23 cellular contexts compared by ENCODE assay signal in the genomic region with DNA sequence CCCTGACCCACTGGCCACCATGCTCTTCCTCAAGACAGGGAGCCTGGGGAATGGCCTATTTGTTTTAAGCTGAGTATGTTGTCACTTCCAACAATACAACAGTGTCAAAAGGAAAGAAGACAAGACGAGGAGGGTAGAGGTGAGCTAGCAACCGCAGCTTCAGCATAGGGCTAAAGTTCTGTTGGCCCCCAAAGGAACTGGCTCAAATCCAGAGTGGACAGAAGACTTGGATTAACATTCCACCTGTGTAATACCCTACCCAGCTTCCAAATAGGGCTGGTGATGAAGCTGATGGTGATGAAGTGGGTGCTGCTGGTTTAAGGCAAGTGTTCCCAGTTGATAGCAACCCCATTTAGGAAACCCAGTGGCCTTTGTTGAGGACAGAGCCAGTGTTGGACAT. TPM values are rescaled to one million over a fixed set of nuclear protein-coding genes. Genes with fewer than 3 reads are reported as not detected.
A peak's percentile ranks its signal among the peaks of the same experiment; 100 is the strongest.
DNase-seq lines count a peak whose midpoint lies in the region; ATAC-seq, FAIRE-seq and TF ChIP-seq lines count a peak whose summit lies in the region.
"Had no signal": no experiment of that assay in that cellular context is flagged by ENCODE, and none has a peak within 500 bp of the region (broad histone marks: within the 10 kb centered on the region; RNA-seq: fewer than 3 reads in every experiment).

No MANE protein-coding gene starts in this region.

- no peaks in the 10 kb centered on the region for H3K4me1 Mint-ChIP-seq in Calu3 (ENCODE audit: low read depth, unreplicated experiment)
- H3K4me1 Mint-ChIP-seq: CD4-positive, CD25-positive, alpha-beta regulatory T cell had no signal

- H3K9me3 ChIP-seq in SJCRH30 (replicated peaks), result no peaks in the 10 kb centered on the region
- H3K9me3 ChIP-seq: BE2C, BLaER1 had no signal

- H3K27ac Mint-ChIP-seq in Calu3 (ENCODE audit: unreplicated experiment), result no peak overlapping the region
- H3K27ac Mint-ChIP-seq: CD14-positive monocyte; CD4-positive, alpha-beta memory T cell; CD4-positive, CD25-positive, alpha-beta regulatory T cell; CD8-positive, alpha-beta memory T cell had no signal

- FAIRE-seq in bronchial epithelial cell (lab: Jason Lieb, UNC), result peak; percentile 85
- FAIRE-seq: A204.1, D721Med, G401.6, GM12891, GM19239 had no signal

- H3K27me3 Mint-ChIP-seq in Calu3 (ENCODE audit: unreplicated experiment), result peaks cover 28% of the 10 kb centered on the region
- H3K27me3 Mint-ChIP-seq: CD4-positive, CD25-positive, alpha-beta regulatory T cell had no signal

- BruUV-seq in Calu3 (replicated peaks; lab: Mats Ljungman, UMichigan), result no TSS peak

- CTCF ChIA-PET in Calu3 (lab: Charles Lee), result no interaction called here

- peak; percentile 56 for ATAC-seq in left lobe of liver

- H3K36me3 Mint-ChIP-seq in Calu3 (ENCODE audit: insufficient read depth, unreplicated experiment), result no peaks in the 10 kb centered on the region
- H3K36me3 Mint-ChIP-seq: CD14-positive monocyte; CD4-positive, alpha-beta memory T cell; CD4-positive, CD25-positive, alpha-beta regulatory T cell; CD8-positive, alpha-beta memory T cell had no signal

- H3K36me3 ChIP-seq in bronchial epithelial cell (ENCODE audit: control insufficient read depth, insufficient read depth, low read length), result no peaks in the 10 kb centered on the region
- no peaks in the 10 kb centered on the region for H3K36me3 ChIP-seq in SJCRH30
- H3K36me3 ChIP-seq: BE2C, BLaER1 had no signal

- no peaks in the 10 kb centered on the region for H3K4me1 ChIP-seq in SJCRH30
- H3K4me1 ChIP-seq: BE2C, BLaER1 had no signal

- no peaks in the 10 kb centered on the region for H3K9me3 Mint-ChIP-seq in Calu3 (ENCODE audit: low read depth, unreplicated experiment)
- H3K9me3 Mint-ChIP-seq: CD4-positive, CD25-positive, alpha-beta regulatory T cell; CD8-positive, alpha-beta memory T cell had no signal

- no peak for DNase-seq in bronchial epithelial cell (ENCODE audit: low read depth)
- peak; percentile 50 for DNase-seq in left lobe of liver (ENCODE audit: low spot score)
- no peak for DNase-seq in SJCRH30
- DNase-seq in globus pallidus (ENCODE audit: low spot score), result no peak
- DNase-seq in Calu3, result no peak
- DNase-seq: 8988T; ACHN; BE2C; C1 segment of cervical spinal cord; CD4-positive, alpha-beta memory T cell; CD4-positive, CD25-positive, alpha-beta regulatory T cell; CD8-positive, alpha-beta memory T cell; COR-L47; DMS79 treated with DMSO at 0.1 percent for 48 hours; GF-D8 had no signal

- no peak overlapping the region for H3K4me3 ChIP-seq in bronchial epithelial cell (ENCODE audit: low read depth, low read length)
- no peak overlapping the region for H3K4me3 ChIP-seq in SJCRH30
- H3K4me3 ChIP-seq: BLaER1 had no signal

- intact Hi-C loops in Calu3 (cut with micrococcal nuclease; ENCODE audit: unreplicated experiment), result no loop called here

- no peak overlapping the region for H3K27ac ChIP-seq in SJCRH30
- H3K27ac ChIP-seq: BLaER1 had no signal

- TF ChIP-seq CTCF in bronchial epithelial cell (IDR thresholded peaks at IDR 0.05; ENCODE audit: insufficient read depth, low read length, severe bottlenecking) (no peak), Calu3 (IDR thresholded peaks at IDR 0.05; ENCODE audit: unreplicated experiment) (no peak)

- H3K27me3 ChIP-seq in bronchial epithelial cell (ENCODE audit: control insufficient read depth, insufficient read depth, low read length) (peaks cover 2% of the 10 kb centered on the region), SJCRH30 (no peaks in the 10 kb centered on the region)
- H3K27me3 ChIP-seq: BE2C, BLaER1 had no signal

- no peak overlapping the region for H3K4me3 Mint-ChIP-seq in Calu3 (ENCODE audit: low read depth, unreplicated experiment)
- H3K4me3 Mint-ChIP-seq: CD14-positive monocyte; CD4-positive, alpha-beta memory T cell; CD4-positive, CD25-positive, alpha-beta regulatory T cell; CD8-positive, alpha-beta memory T cell had no signal

RNA-seq across cellular contexts. Expression of a gene that starts 31.7 kb away (rescaled TPM):
- total RNA-seq in bronchial epithelial cell (0.26 TPM in 2 replicates), left lobe of liver (62.3 TPM), Calu3 (2022) (62.4 and 77.5 TPM in 2 replicates)
- 9.5 and 9.7 TPM in 2 replicates for total RNA-seq in SJCRH30 (2014; rRNA removed; shearing (Covaris generic))
- total RNA-seq: A673 had no signal

RNA-seq across cellular contexts. Expression of a gene that starts 53.3 kb away (rescaled TPM):
- total RNA-seq in bronchial epithelial cell (not detected in 2 replicates), left lobe of liver (1.2 TPM), Calu3 (2022) (not detected in 2 replicates)
- not detected in 2 replicates for total RNA-seq in SJCRH30 (2014; rRNA removed; shearing (Covaris generic))
- total RNA-seq: A673; CD4-positive, alpha-beta memory T cell; CD4-positive, CD25-positive, alpha-beta regulatory T cell; CD8-positive, alpha-beta memory T cell had no signal
